In the genomic region with DNA sequence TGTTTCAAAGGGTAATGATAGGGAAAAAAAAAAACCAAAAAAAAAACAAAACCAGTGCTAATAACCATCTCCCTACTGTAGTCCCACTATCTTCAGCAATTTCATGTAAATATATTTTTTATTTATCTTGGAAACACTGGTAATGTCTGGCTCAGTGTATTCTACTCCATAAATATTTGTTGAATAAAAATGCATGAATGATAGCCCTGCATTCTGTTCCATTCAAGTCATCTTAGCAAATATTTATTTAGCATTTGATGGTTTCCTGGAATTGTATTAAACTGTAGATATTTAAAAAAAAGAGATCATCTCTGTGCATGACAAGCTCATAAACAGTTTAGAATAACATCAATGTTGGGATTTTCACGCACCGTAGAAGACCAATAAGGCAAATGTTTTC, we compare ENCODE assay signal across 2 cellular contexts.
TF ChIP-seq lines count a peak whose summit lies in the region.

No MANE protein-coding gene starts in this region.

TF ChIP-seq in A549, 52 proteins besides CTCF, POLR2A, EP300 and RAD21:
- no peak for TF ChIP-seq HOXB5 (CRISPR knock-in tag; IDR thresholded peaks at IDR 0.05)
- TF ChIP-seq, protein P1, sequence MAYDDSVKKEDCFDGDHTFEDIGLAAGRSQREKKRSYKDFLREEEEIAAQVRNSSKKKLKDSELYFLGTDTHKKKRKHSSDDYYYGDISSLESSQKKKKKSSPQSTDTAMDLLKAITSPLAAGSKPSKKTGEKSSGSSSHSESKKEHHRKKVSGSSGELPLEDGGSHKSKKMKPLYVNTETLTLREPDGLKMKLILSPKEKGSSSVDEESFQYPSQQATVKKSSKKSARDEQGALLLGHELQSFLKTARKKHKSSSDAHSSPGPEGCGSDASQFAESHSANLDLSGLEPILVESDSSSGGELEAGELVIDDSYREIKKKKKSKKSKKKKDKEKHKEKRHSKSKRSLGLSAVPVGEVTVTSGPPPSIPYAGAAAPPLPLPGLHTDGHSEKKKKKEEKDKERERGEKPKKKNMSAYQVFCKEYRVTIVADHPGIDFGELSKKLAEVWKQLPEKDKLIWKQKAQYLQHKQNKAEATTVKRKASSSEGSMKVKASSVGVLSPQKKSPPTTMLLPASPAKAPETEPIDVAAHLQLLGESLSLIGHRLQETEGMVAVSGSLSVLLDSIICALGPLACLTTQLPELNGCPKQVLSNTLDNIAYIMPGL (CRISPR knock-in tag; IDR thresholded peaks at IDR 0.05; ENCODE audit: borderline replicate concordance): no peak
- TF ChIP-seq ESRRA (IDR thresholded peaks at IDR 0.05; ENCODE audit: borderline replicate concordance, low read length): no peak
- TF ChIP-seq HOXB13 (CRISPR knock-in tag; IDR thresholded peaks at IDR 0.05; ENCODE audit: low read depth): no peak
- TF ChIP-seq RARB (CRISPR knock-in tag; IDR thresholded peaks at IDR 0.05): no peak
- no peak for TF ChIP-seq SREBF2 (IDR thresholded peaks at IDR 0.05)
- TF ChIP-seq GATA3 (IDR thresholded peaks at IDR 0.05; ENCODE audit: borderline replicate concordance): no peak
- no peak for TF ChIP-seq ZNF302 (CRISPR knock-in tag; IDR thresholded peaks at IDR 0.05)
- TF ChIP-seq, protein P2, sequence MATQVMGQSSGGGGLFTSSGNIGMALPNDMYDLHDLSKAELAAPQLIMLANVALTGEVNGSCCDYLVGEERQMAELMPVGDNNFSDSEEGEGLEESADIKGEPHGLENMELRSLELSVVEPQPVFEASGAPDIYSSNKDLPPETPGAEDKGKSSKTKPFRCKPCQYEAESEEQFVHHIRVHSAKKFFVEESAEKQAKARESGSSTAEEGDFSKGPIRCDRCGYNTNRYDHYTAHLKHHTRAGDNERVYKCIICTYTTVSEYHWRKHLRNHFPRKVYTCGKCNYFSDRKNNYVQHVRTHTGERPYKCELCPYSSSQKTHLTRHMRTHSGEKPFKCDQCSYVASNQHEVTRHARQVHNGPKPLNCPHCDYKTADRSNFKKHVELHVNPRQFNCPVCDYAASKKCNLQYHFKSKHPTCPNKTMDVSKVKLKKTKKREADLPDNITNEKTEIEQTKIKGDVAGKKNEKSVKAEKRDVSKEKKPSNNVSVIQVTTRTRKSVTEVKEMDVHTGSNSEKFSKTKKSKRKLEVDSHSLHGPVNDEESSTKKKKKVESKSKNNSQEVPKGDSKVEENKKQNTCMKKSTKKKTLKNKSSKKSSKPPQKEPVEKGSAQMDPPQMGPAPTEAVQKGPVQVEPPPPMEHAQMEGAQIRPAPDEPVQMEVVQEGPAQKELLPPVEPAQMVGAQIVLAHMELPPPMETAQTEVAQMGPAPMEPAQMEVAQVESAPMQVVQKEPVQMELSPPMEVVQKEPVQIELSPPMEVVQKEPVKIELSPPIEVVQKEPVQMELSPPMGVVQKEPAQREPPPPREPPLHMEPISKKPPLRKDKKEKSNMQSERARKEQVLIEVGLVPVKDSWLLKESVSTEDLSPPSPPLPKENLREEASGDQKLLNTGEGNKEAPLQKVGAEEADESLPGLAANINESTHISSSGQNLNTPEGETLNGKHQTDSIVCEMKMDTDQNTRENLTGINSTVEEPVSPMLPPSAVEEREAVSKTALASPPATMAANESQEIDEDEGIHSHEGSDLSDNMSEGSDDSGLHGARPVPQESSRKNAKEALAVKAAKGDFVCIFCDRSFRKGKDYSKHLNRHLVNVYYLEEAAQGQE (IDR thresholded peaks at IDR 0.05): no peak
- TF ChIP-seq JUN (IDR thresholded peaks at IDR 0.05): no peak
- TF ChIP-seq TFCP2L1 (CRISPR knock-in tag; IDR thresholded peaks at IDR 0.05): no peak
- TF ChIP-seq, protein P3, sequence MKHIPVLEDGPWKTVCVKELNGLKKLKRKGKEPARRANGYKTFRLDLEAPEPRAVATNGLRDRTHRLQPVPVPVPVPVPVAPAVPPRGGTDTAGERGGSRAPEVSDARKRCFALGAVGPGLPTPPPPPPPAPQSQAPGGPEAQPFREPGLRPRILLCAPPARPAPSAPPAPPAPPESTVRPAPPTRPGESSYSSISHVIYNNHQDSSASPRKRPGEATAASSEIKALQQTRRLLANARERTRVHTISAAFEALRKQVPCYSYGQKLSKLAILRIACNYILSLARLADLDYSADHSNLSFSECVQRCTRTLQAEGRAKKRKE (CRISPR knock-in tag; IDR thresholded peaks at IDR 0.05; ENCODE audit: low read depth): no peak
- TF ChIP-seq NFE2L2 (conservative IDR thresholded peaks at IDR 0.05; ENCODE audit: low read length): no peak
- TF ChIP-seq EHMT2 (IDR thresholded peaks at IDR 0.05; ENCODE audit: low read depth): no peak
- no peak for TF ChIP-seq NPAS2 (CRISPR knock-in tag; IDR thresholded peaks at IDR 0.05; ENCODE audit: borderline replicate concordance)
TF ChIP-seq in A549: peak in this region for 0.

TF ChIP-seq in IMR-90, 13 proteins besides CTCF, POLR2A, EP300 and RAD21:
- no peak for TF ChIP-seq CEBPB (IDR thresholded peaks at IDR 0.05; ENCODE audit: low read depth, low read length)
